28 cellular contexts compared by ENCODE assay signal in the genomic region with DNA sequence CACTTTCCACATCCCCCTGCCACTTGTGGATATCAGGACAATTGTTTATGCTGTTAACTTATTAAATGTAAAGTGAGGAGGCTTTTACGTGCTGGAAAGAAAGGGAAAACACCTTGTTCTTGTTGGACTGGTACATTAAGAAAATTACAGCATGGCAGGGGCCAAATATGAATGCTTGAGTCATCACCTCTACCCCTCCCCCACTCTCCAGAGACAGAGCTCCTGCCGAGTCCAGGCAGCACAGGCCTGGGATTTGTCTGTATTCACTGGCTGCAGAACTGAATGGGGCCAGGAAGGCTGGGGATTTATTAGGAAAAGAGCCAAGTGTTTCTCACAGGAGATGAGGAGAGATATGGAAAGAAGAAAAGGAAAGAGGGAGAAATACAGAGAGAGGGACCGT.
DNase-seq lines count a peak whose midpoint lies in the region; TF ChIP-seq lines count a peak whose summit lies in the region.
"Had no signal": no experiment of that assay in that cellular context is flagged by ENCODE, and none has a peak within 500 bp of the region (broad histone marks: within the 10 kb centered on the region; RNA-seq: fewer than 3 reads in every experiment).

No MANE protein-coding gene starts in this region.

- no peaks in the 10 kb centered on the region for H3K27me3 ChIP-seq in H7 (ENCODE audit: control insufficient read depth, insufficient read depth, low read length)
- H3K27me3 ChIP-seq: brain microvascular endothelial cell, tibial artery, vagina had no signal

- H3K4me3 ChIP-seq in H7 (ENCODE audit: insufficient read depth, low read depth, low read length), result no peak overlapping the region
- H3K4me3 ChIP-seq: A549, adrenal gland, tibial artery, vagina had no signal

- H3K27me3 Mint-ChIP-seq in osteocyte (ENCODE audit: unreplicated experiment), result no peaks in the 10 kb centered on the region
- H3K27me3 Mint-ChIP-seq: CD4-positive, alpha-beta T cell had no signal

- DNase-seq in NCI-H2107 treated with DMSO at 0.1 percent for 48 hours (lab: John Stamatoyannopoulos, UW; ENCODE audit: unreplicated experiment) (peak; percentile 57), NCI-H2107 (lab: John Stamatoyannopoulos, UW) (no peak), H7 (peak; percentile 32), NCI-H69 (lab: John Stamatoyannopoulos, UW) (peak; percentile 89), islet precursor cell (peak; percentile 58), AG20443 (ENCODE audit: low spot score) (no peak), osteocyte (ENCODE audit: extremely low spot score, unreplicated experiment) (no peak), midbrain (lab: John Stamatoyannopoulos, UW) (no peak)
- DNase-seq: activated CD4-positive, alpha-beta T cell treated with anti-CD3 and anti-CD28 coated beads for 36 hours; activated CD8-positive, alpha-beta T cell treated with anti-CD3 and anti-CD28 coated beads, Interleukin-2, amount 10 ng/mL, durations not matched to agents 7 days and 5 days; activated naive CD4-positive, alpha-beta T cell treated with anti-CD3 and anti-CD28 coated beads for 36 hours; adrenal gland; AML-193; brain microvascular endothelial cell; CD4-positive, alpha-beta T cell; hypothalamus; immature natural killer cell; IMR-90; MV-4-11; NCI-H2029; NCI-H526 treated with DMSO at 0.1 percent for 48 hours; stimulated activated CD4-positive, alpha-beta T cell treated with anti-CD3 and anti-CD28 coated beads, Interleukin-15, amount 100 ng/mL, for 24 hours; stimulated activated CD4-positive, alpha-beta T cell treated with anti-CD3 and anti-CD28 coated beads, Interleukin-4, amount 100 ng/mL, for 4 hours; T-helper 2 cell; tibial artery had no signal

- TF ChIP-seq CTCF in osteocyte (IDR thresholded peaks at IDR 0.05), result no peak

- no peak overlapping the region for H3K27ac Mint-ChIP-seq in osteocyte (ENCODE audit: unreplicated experiment)
- H3K27ac Mint-ChIP-seq: activated CD4-positive, alpha-beta T cell treated with anti-CD3 and anti-CD28 coated beads for 36 hours; activated CD8-positive, alpha-beta T cell treated with anti-CD3 and anti-CD28 coated beads, Interleukin-2, amount 10 ng/mL, durations not matched to agents 7 days and 5 days; activated naive CD4-positive, alpha-beta T cell treated with anti-CD3 and anti-CD28 coated beads for 36 hours; CD4-positive, alpha-beta T cell; immature natural killer cell; natural killer cell treated with Interleukin-12 subunit alpha and Interleukin-12 subunit beta and Interleukin-15 and Interleukin-18, amount 100 ng/mL, for 72 hours had no signal

- peaks cover 6% of the 10 kb centered on the region for H3K9me3 Mint-ChIP-seq in osteocyte (ENCODE audit: unreplicated experiment)
- H3K9me3 Mint-ChIP-seq: CD4-positive, alpha-beta T cell; natural killer cell treated with Interleukin-12 subunit alpha and Interleukin-12 subunit beta and Interleukin-15 and Interleukin-18, amount 100 ng/mL, for 72 hours had no signal

- H3K4me3 Mint-ChIP-seq in osteocyte (ENCODE audit: unreplicated experiment), result no peak overlapping the region
- H3K4me3 Mint-ChIP-seq: activated CD4-positive, alpha-beta T cell treated with anti-CD3 and anti-CD28 coated beads for 36 hours; activated CD8-positive, alpha-beta T cell treated with anti-CD3 and anti-CD28 coated beads, Interleukin-2, amount 10 ng/mL, durations not matched to agents 7 days and 5 days; activated naive CD4-positive, alpha-beta T cell treated with anti-CD3 and anti-CD28 coated beads for 36 hours; CD4-positive, alpha-beta T cell; immature natural killer cell; natural killer cell treated with Interleukin-12 subunit alpha and Interleukin-12 subunit beta and Interleukin-15 and Interleukin-18, amount 100 ng/mL, for 72 hours had no signal

- no peaks in the 10 kb centered on the region for H3K36me3 ChIP-seq in H7 (replicated peaks; ENCODE audit: control insufficient read depth, insufficient read depth, low read length)
- H3K36me3 ChIP-seq: adrenal gland, brain microvascular endothelial cell, tibial artery, vagina had no signal

- H3K36me3 Mint-ChIP-seq in osteocyte (ENCODE audit: unreplicated experiment), result no peaks in the 10 kb centered on the region
- H3K36me3 Mint-ChIP-seq: immature natural killer cell; natural killer cell treated with Interleukin-12 subunit alpha and Interleukin-12 subunit beta and Interleukin-15 and Interleukin-18, amount 100 ng/mL, for 72 hours had no signal

- H3K4me1 Mint-ChIP-seq in osteocyte (ENCODE audit: unreplicated experiment), result no peaks in the 10 kb centered on the region
- H3K4me1 Mint-ChIP-seq: activated CD4-positive, alpha-beta T cell treated with anti-CD3 and anti-CD28 coated beads for 36 hours; immature natural killer cell had no signal

Comparison
In these comparisons a context has a peak if more than half of its experiments do, and no peak if none do; other contexts are left out.
1. DNase-seq: peak in NCI-H2107 treated with DMSO at 0.1 percent for 48 hours (single experiment), H7 (single experiment), NCI-H69 (single experiment) and islet precursor cell (single experiment); none in NCI-H2107 (single experiment), AG20443 (single experiment), osteocyte (single experiment) and midbrain (single experiment).